ENCODE assay signal across 20 cellular contexts in genomic region chr17:65131244-65131643, GRCh38.
"Had no signal": no experiment of that assay in that cellular context is flagged by ENCODE, and none has a peak within 500 bp of the region (broad histone marks: within the 10 kb centered on the region; RNA-seq: fewer than 3 reads in every experiment).

No MANE protein-coding gene starts in this region.

- H3K4me3 Mint-ChIP-seq: dendritic cell treated with granulocyte-macrophage colony-stimulating factor and Interleukin-4, amounts not matched to agents 40 ng/mL and 50 ng/mL, for 4 days; effector memory CD8-positive, alpha-beta T cell; naive thymus-derived CD8-positive, alpha-beta T cell; stimulated activated naive B cell treated with anti-CD40 and anti-IgM and Interleukin-4, amounts not matched to agents 10 μg/mL and 1 μg/mL and 100 μg/mL, for 72 hours; stimulated activated naive CD8-positive, alpha-beta T cell treated with anti-CD3 and anti-CD28 coated beads, Interleukin-15, amount 100 ng/mL, for 72 hours had no signal

- H3K9me3 Mint-ChIP-seq: dendritic cell treated with granulocyte-macrophage colony-stimulating factor and Interleukin-4, amounts not matched to agents 40 ng/mL and 50 ng/mL, for 4 days; effector memory CD8-positive, alpha-beta T cell; immature natural killer cell; naive thymus-derived CD8-positive, alpha-beta T cell; stimulated activated naive CD8-positive, alpha-beta T cell treated with anti-CD3 and anti-CD28 coated beads, Interleukin-15, amount 100 ng/mL, for 72 hours had no signal

- H3K27ac ChIP-seq: epithelial cell of prostate, esophagus muscularis mucosa, gastroesophageal sphincter, left ventricle myocardium inferior, sigmoid colon, skin epidermis, testis, tibial nerve had no signal

- H3K4me1 ChIP-seq: esophagus muscularis mucosa, gastroesophageal sphincter, left ventricle myocardium inferior, sigmoid colon, testis, tibial nerve had no signal

- H3K27me3 ChIP-seq: esophagus muscularis mucosa, gastroesophageal sphincter, sigmoid colon, testis, tibial nerve had no signal

- H3K27ac Mint-ChIP-seq: dendritic cell treated with granulocyte-macrophage colony-stimulating factor and Interleukin-4, amounts not matched to agents 40 ng/mL and 50 ng/mL, for 4 days; effector memory CD8-positive, alpha-beta T cell; stimulated activated naive B cell treated with anti-CD40 and anti-IgM and Interleukin-4, amounts not matched to agents 10 μg/mL and 1 μg/mL and 100 μg/mL, for 72 hours had no signal

- DNase-seq: effector memory CD8-positive, alpha-beta T cell; glutamatergic neuron; immature natural killer cell; left ventricle myocardium inferior; mucosa of descending colon; naive thymus-derived CD8-positive, alpha-beta T cell; sigmoid colon; stimulated activated CD4-positive, alpha-beta T cell treated with anti-CD3 and anti-CD28 coated beads, Interleukin-2, amount 100 ng/mL, for 24 hours; stimulated activated CD4-positive, alpha-beta T cell treated with anti-CD3 and anti-CD28 coated beads, Interleukin-4, amount 100 ng/mL, for 4 hours; stimulated activated naive B cell treated with anti-CD40 and anti-IgM and Interleukin-4, amounts not matched to agents 10 μg/mL and 1 μg/mL and 100 μg/mL, for 72 hours; stimulated activated naive CD8-positive, alpha-beta T cell treated with anti-CD3 and anti-CD28 coated beads, Interleukin-15, amount 100 ng/mL, for 72 hours; testis had no signal

- ATAC-seq: effector memory CD8-positive, alpha-beta T cell; gastroesophageal sphincter; naive thymus-derived CD8-positive, alpha-beta T cell; stimulated activated naive CD8-positive, alpha-beta T cell treated with anti-CD3 and anti-CD28 coated beads, Interleukin-15, amount 100 ng/mL, for 72 hours had no signal

- H3K9me3 ChIP-seq: esophagus muscularis mucosa, gastroesophageal sphincter, left ventricle myocardium inferior, mucosa of descending colon, sigmoid colon, testis, tibial nerve had no signal

- H3K36me3 Mint-ChIP-seq: immature natural killer cell; naive thymus-derived CD8-positive, alpha-beta T cell; stimulated activated naive B cell treated with anti-CD40 and anti-IgM and Interleukin-4, amounts not matched to agents 10 μg/mL and 1 μg/mL and 100 μg/mL, for 72 hours had no signal

- FAIRE-seq: keratinocyte had no signal

- H3K36me3 ChIP-seq: esophagus muscularis mucosa, gastroesophageal sphincter, left ventricle myocardium inferior, sigmoid colon, tibial nerve had no signal

- H3K4me3 ChIP-seq: esophagus muscularis mucosa, gastroesophageal sphincter, left ventricle myocardium inferior, lung, mucosa of descending colon, sigmoid colon, skin epidermis, testis, tibial nerve had no signal
